ENCODE assay signal across 22 cellular contexts in genomic region chr4:107974523-107974922, GRCh38. TPM values are rescaled to one million over a fixed set of nuclear protein-coding genes. Genes with fewer than 3 reads are reported as not detected.
DNase-seq lines count a peak whose midpoint lies in the region; ATAC-seq and TF ChIP-seq lines count a peak whose summit lies in the region.
"Had no signal": no experiment of that assay in that cellular context is flagged by ENCODE, and none has a peak within 500 bp of the region (broad histone marks: within the 10 kb centered on the region; RNA-seq: fewer than 3 reads in every experiment).

No MANE protein-coding gene starts in this region.

- H3K4me3 Mint-ChIP-seq in activated CD8-positive, alpha-beta T cell treated with anti-CD3 and anti-CD28 coated beads for 36 hours: no peak overlapping the region
- no peak overlapping the region for H3K4me3 Mint-ChIP-seq in activated CD8-positive, alpha-beta T cell treated with anti-CD3 and anti-CD28 coated beads, Interleukin-2, amount 10 ng/mL, durations not matched to agents 7 days and 5 days
- no peak overlapping the region for H3K4me3 Mint-ChIP-seq in effector memory CD8-positive, alpha-beta T cell
- no peak overlapping the region for H3K4me3 Mint-ChIP-seq in natural killer cell
- H3K4me3 Mint-ChIP-seq: CD14-positive monocyte; CD4-positive, alpha-beta memory T cell; CD4-positive, CD25-positive, alpha-beta regulatory T cell had no signal

- POLR2A ChIA-PET in activated CD8-positive, alpha-beta T cell treated with anti-CD3 and anti-CD28 coated beads for 36 hours (lab: Charles Lee): no interaction called here
- POLR2A ChIA-PET in activated CD8-positive, alpha-beta T cell treated with anti-CD3 and anti-CD28 coated beads, Interleukin-2, amount 10 ng/mL, durations not matched to agents 7 days and 5 days (lab: Charles Lee): no interaction called here

- no peak overlapping the region for H3K27ac ChIP-seq in DND-41 (ENCODE audit: low read length)
- no peak overlapping the region for H3K27ac ChIP-seq in mesendoderm (ENCODE audit: low read depth, low read length)
- H3K27ac ChIP-seq: BLaER1 had no signal

- H3K18ac ChIP-seq in mesendoderm (ENCODE audit: low read length): no peak overlapping the region

- CTCF ChIA-PET in activated CD8-positive, alpha-beta T cell treated with anti-CD3 and anti-CD28 coated beads for 36 hours (lab: Charles Lee): interaction anchor here (1.0 to 1.1 kb wide), 2 partner anchors 10 to 62 kb away, joined by 3 read pairs; no protein-coding TSS in a partner anchor
- CTCF ChIA-PET in activated CD8-positive, alpha-beta T cell treated with anti-CD3 and anti-CD28 coated beads, Interleukin-2, amount 10 ng/mL, durations not matched to agents 7 days and 5 days (lab: Charles Lee): no interaction called here

- no peak overlapping the region for H3K27ac Mint-ChIP-seq in activated CD8-positive, alpha-beta T cell treated with anti-CD3 and anti-CD28 coated beads for 36 hours
- H3K27ac Mint-ChIP-seq in activated CD8-positive, alpha-beta T cell treated with anti-CD3 and anti-CD28 coated beads, Interleukin-2, amount 10 ng/mL, durations not matched to agents 7 days and 5 days: no peak overlapping the region
- peak overlapping the region in 1 of 2 donors; percentile 44 for H3K27ac Mint-ChIP-seq in effector memory CD8-positive, alpha-beta T cell
- H3K27ac Mint-ChIP-seq in natural killer cell: peak overlapping the region in 1 of 2 donors; percentile 3
- H3K27ac Mint-ChIP-seq: CD14-positive monocyte; CD4-positive, CD25-positive, alpha-beta regulatory T cell had no signal

- H4K8ac ChIP-seq in mesendoderm (ENCODE audit: low read depth, low read length): no peak overlapping the region

- H3K56ac ChIP-seq in mesendoderm (ENCODE audit: low read length): no peak overlapping the region

- no peak overlapping the region for H4K5ac ChIP-seq in mesendoderm (ENCODE audit: low read length)

- H2BK5ac ChIP-seq in mesendoderm (ENCODE audit: low read length): no peak overlapping the region

- H3K9me3 Mint-ChIP-seq in activated CD8-positive, alpha-beta T cell treated with anti-CD3 and anti-CD28 coated beads for 36 hours: no peaks in the 10 kb centered on the region
- no peaks in the 10 kb centered on the region for H3K9me3 Mint-ChIP-seq in activated CD8-positive, alpha-beta T cell treated with anti-CD3 and anti-CD28 coated beads, Interleukin-2, amount 10 ng/mL, durations not matched to agents 7 days and 5 days (ENCODE audit: insufficient read depth)
- H3K9me3 Mint-ChIP-seq in effector memory CD8-positive, alpha-beta T cell: peaks cover 0 to 3% of the 10 kb centered on the region in 2 donors
- H3K9me3 Mint-ChIP-seq in natural killer cell: peaks cover 0 to 5% of the 10 kb centered on the region in 2 donors

- ATAC-seq in activated CD8-positive, alpha-beta T cell treated with anti-CD3 and anti-CD28 coated beads for 36 hours: peak; percentile 17
- ATAC-seq in activated CD8-positive, alpha-beta T cell treated with anti-CD3 and anti-CD28 coated beads, Interleukin-2, amount 10 ng/mL, durations not matched to agents 7 days and 5 days: no peak
- ATAC-seq in DND-41 (ENCODE audit: insufficient read depth, low read depth) (peak; percentile 29; the same call in 1 of the 3 replicates), natural killer cell (peak; percentile 10 to 73 (median 65)), GM21447 (IDR thresholded peaks at IDR 0.05; ENCODE audit: unreplicated experiment) (no peak)
- peak; percentile 41 for ATAC-seq in effector memory CD8-positive, alpha-beta T cell (replicated peaks)
- ATAC-seq: GM12878 had no signal

- no peak overlapping the region for H3K23ac ChIP-seq in mesendoderm (ENCODE audit: low read length)

- H3K27me3 ChIP-seq in DND-41 (ENCODE audit: insufficient read depth, low read length, poor library complexity): no peaks in the 10 kb centered on the region
- H3K27me3 ChIP-seq in mesendoderm (ENCODE audit: insufficient read depth, low read length, poor library complexity): no peaks in the 10 kb centered on the region
- H3K27me3 ChIP-seq: BE2C, BLaER1 had no signal

- no peak overlapping the region for H3K9ac ChIP-seq in DND-41 (ENCODE audit: low read depth, low read length)
- no peak overlapping the region for H3K9ac ChIP-seq in mesendoderm (ENCODE audit: low read length)
- H3K9ac ChIP-seq: BLaER1 had no signal

- no peaks in the 10 kb centered on the region for H3K36me3 ChIP-seq in DND-41 (ENCODE audit: insufficient read depth, low read length)
- no peaks in the 10 kb centered on the region for H3K36me3 ChIP-seq in mesendoderm (ENCODE audit: control insufficient read depth, insufficient read depth, low read length)
- H3K36me3 ChIP-seq: BE2C, BLaER1 had no signal

- no peak overlapping the region for H2AK5ac ChIP-seq in mesendoderm (ENCODE audit: low read length)

- WGBS in mesendoderm (ENCODE audit: extremely low coverage, insufficient coverage, low lambda C conversion rate): no CpG with 5 or more reads among the region's 3 CpGs

- H3K36me3 Mint-ChIP-seq in activated CD8-positive, alpha-beta T cell treated with anti-CD3 and anti-CD28 coated beads for 36 hours (ENCODE audit: low read depth): no peaks in the 10 kb centered on the region
- peaks cover 2% of the 10 kb centered on the region for H3K36me3 Mint-ChIP-seq in activated CD8-positive, alpha-beta T cell treated with anti-CD3 and anti-CD28 coated beads, Interleukin-2, amount 10 ng/mL, durations not matched to agents 7 days and 5 days (ENCODE audit: low read depth)
- no peaks in the 10 kb centered on the region for H3K36me3 Mint-ChIP-seq in effector memory CD8-positive, alpha-beta T cell (ENCODE audit: insufficient read depth)
- H3K36me3 Mint-ChIP-seq in natural killer cell: no peaks in the 10 kb centered on the region
- H3K36me3 Mint-ChIP-seq: CD14-positive monocyte; CD4-positive, alpha-beta memory T cell; CD4-positive, CD25-positive, alpha-beta regulatory T cell had no signal

- no peaks in the 10 kb centered on the region for H4K20me1 ChIP-seq in DND-41 (ENCODE audit: insufficient read depth, low read length)
- H4K20me1 ChIP-seq: BLaER1 had no signal

- H3K79me2 ChIP-seq in DND-41 (ENCODE audit: insufficient read depth, low read length): no peaks in the 10 kb centered on the region
- H3K79me2 ChIP-seq in mesendoderm (ENCODE audit: control insufficient read depth, insufficient read depth, low read length): no peaks in the 10 kb centered on the region

- H2AFZ ChIP-seq in DND-41 (ENCODE audit: low read depth, low read length): no peak overlapping the region

- intact Hi-C loops in activated CD8-positive, alpha-beta T cell treated with anti-CD3 and anti-CD28 coated beads for 36 hours (cut with micrococcal nuclease): no loop called here
- intact Hi-C loops in natural killer cell (cut with micrococcal nuclease): no loop called here

- H3K4me3 ChIP-seq in DND-41 (ENCODE audit: low read depth in 1 of 2, low read length in 2 of 2) (no peak overlapping the region), mesendoderm (ENCODE audit: low read length) (no peak overlapping the region)
- H3K4me3 ChIP-seq: BLaER1, GM12878 had no signal

- no peaks in the 10 kb centered on the region for H3K4me1 ChIP-seq in DND-41 (ENCODE audit: insufficient read depth, low read length)
- H3K4me1 ChIP-seq in mesendoderm (ENCODE audit: control insufficient read depth, low read depth, low read length): no peaks in the 10 kb centered on the region
- H3K4me1 ChIP-seq: BE2C, Caco-2 had no signal

- H3K4me2 ChIP-seq in DND-41 (ENCODE audit: insufficient read depth, low read length): no peak overlapping the region
- H3K4me2 ChIP-seq in mesendoderm (ENCODE audit: low read length): no peak overlapping the region
- H3K4me2 ChIP-seq: BLaER1 had no signal

- no peaks in the 10 kb centered on the region for H3K79me1 ChIP-seq in mesendoderm (ENCODE audit: low read length)

- H3K4ac ChIP-seq in mesendoderm (ENCODE audit: low read depth, low read length): no peak overlapping the region

- H2BK120ac ChIP-seq in mesendoderm (ENCODE audit: low read depth, low read length): no peak overlapping the region

- DNase-seq in activated CD8-positive, alpha-beta T cell treated with anti-CD3 and anti-CD28 coated beads for 36 hours: peak; percentile 15
- DNase-seq in activated CD8-positive, alpha-beta T cell treated with anti-CD3 and anti-CD28 coated beads, Interleukin-2, amount 10 ng/mL, durations not matched to agents 7 days and 5 days: no peak
- no peak for DNase-seq in DND-41
- DNase-seq in effector memory CD8-positive, alpha-beta T cell: no peak
- DNase-seq in natural killer cell: no peak
- no peak for DNase-seq in effector CD4-positive, alpha-beta T cell
- no peak for DNase-seq in mesendoderm
- DNase-seq: 8988T; ACHN; BE2C; C1 segment of cervical spinal cord; Caco-2; Calu3; CD4-positive, alpha-beta memory T cell; CD4-positive, CD25-positive, alpha-beta regulatory T cell; DMS79 treated with DMSO at 0.1 percent for 48 hours; EL; GDM1 had no signal

- peaks cover 2% of the 10 kb centered on the region for H3K4me1 Mint-ChIP-seq in activated CD8-positive, alpha-beta T cell treated with anti-CD3 and anti-CD28 coated beads for 36 hours (ENCODE audit: low read depth)
- H3K4me1 Mint-ChIP-seq in activated CD8-positive, alpha-beta T cell treated with anti-CD3 and anti-CD28 coated beads, Interleukin-2, amount 10 ng/mL, durations not matched to agents 7 days and 5 days (ENCODE audit: low read depth): peaks cover 8% of the 10 kb centered on the region
- peaks cover 3 to 4% of the 10 kb centered on the region in 2 donors for H3K4me1 Mint-ChIP-seq in effector memory CD8-positive, alpha-beta T cell (ENCODE audit: low read depth in 2 of 2)
- H3K4me1 Mint-ChIP-seq in natural killer cell: peaks cover 17 to 24% of the 10 kb centered on the region in 2 donors
- H3K4me1 Mint-ChIP-seq: CD14-positive monocyte; CD4-positive, alpha-beta memory T cell had no signal

- no peaks in the 10 kb centered on the region for H3K9me3 ChIP-seq in DND-41 (ENCODE audit: insufficient read depth, low read length, severe bottlenecking)
- H3K9me3 ChIP-seq: BE2C, Caco-2 had no signal

- no peak for TF ChIP-seq CTCF in activated CD8-positive, alpha-beta T cell treated with anti-CD3 and anti-CD28 coated beads for 36 hours (IDR thresholded peaks at IDR 0.05)
- TF ChIP-seq CTCF in DND-41 (IDR thresholded peaks at IDR 0.05; ENCODE audit: borderline replicate concordance, extremely low read depth, low read length, poor library complexity, severe bottlenecking): no peak
- no peak for TF ChIP-seq CTCF in natural killer cell (IDR thresholded peaks at IDR 0.05)

- no peak overlapping the region for H2BK15ac ChIP-seq in mesendoderm (replicated peaks; ENCODE audit: low read depth)

- H3K27me3 Mint-ChIP-seq in activated CD8-positive, alpha-beta T cell treated with anti-CD3 and anti-CD28 coated beads for 36 hours: no peaks in the 10 kb centered on the region
- H3K27me3 Mint-ChIP-seq in activated CD8-positive, alpha-beta T cell treated with anti-CD3 and anti-CD28 coated beads, Interleukin-2, amount 10 ng/mL, durations not matched to agents 7 days and 5 days (ENCODE audit: low read depth): peaks cover 13% of the 10 kb centered on the region
- peaks cover 0 to 9% of the 10 kb centered on the region in 2 donors for H3K27me3 Mint-ChIP-seq in effector memory CD8-positive, alpha-beta T cell
- peaks cover 3 to 8% of the 10 kb centered on the region in 2 donors for H3K27me3 Mint-ChIP-seq in natural killer cell (ENCODE audit: low read depth in 2 of 2)
- H3K27me3 Mint-ChIP-seq: CD4-positive, CD25-positive, alpha-beta regulatory T cell had no signal

RNA-seq across cellular contexts. Expression of gene HADH, which starts 15.2 kb away (rescaled TPM):
- total RNA-seq in activated CD8-positive, alpha-beta T cell treated with anti-CD3 and anti-CD28 coated beads for 36 hours: 10 to 100 TPM; 50.3 to 50.7 TPM
- total RNA-seq in activated CD8-positive, alpha-beta T cell treated with anti-CD3 and anti-CD28 coated beads, Interleukin-2, amount 10 ng/mL, durations not matched to agents 7 days and 5 days: 10 to 100 TPM; 52.8 to 53.7 TPM
- 10 to 100 TPM in 2 of 3 donors, 1 to 10 TPM in 1; 9.1 to 16.5 (median 14.4) TPM for total RNA-seq in natural killer cell
- 37.3 TPM for polyA plus RNA-seq in mesendoderm (2013, experiment 1 of 2)
- polyA plus RNA-seq in mesendoderm (2013, experiment 2 of 2): 36.6 TPM

RNA-seq across cellular contexts. Expression of gene CYP2U1, which starts 43.2 kb away (rescaled TPM):
- 1 to 10 TPM; 2.5 to 3.1 TPM for total RNA-seq in activated CD8-positive, alpha-beta T cell treated with anti-CD3 and anti-CD28 coated beads for 36 hours
- 1 to 10 TPM; 2.9 to 3.3 TPM for total RNA-seq in activated CD8-positive, alpha-beta T cell treated with anti-CD3 and anti-CD28 coated beads, Interleukin-2, amount 10 ng/mL, durations not matched to agents 7 days and 5 days
- 1 to 10 TPM; 2.5 to 4.5 (median 3.4) TPM for total RNA-seq in natural killer cell
- polyA plus RNA-seq in mesendoderm (2013, experiment 1 of 2): 1.4 TPM
- 1.3 TPM for polyA plus RNA-seq in mesendoderm (2013, experiment 2 of 2)

Comparison
In these comparisons a context has a peak if more than half of its experiments do, and no peak if none do; other contexts are left out.
1. ATAC-seq: peak in activated CD8-positive, alpha-beta T cell treated with anti-CD3 and anti-CD28 coated beads for 36 hours (single experiment), DND-41 (single experiment), effector memory CD8-positive, alpha-beta T cell (single experiment) and natural killer cell (3 of 3); none in activated CD8-positive, alpha-beta T cell treated with anti-CD3 and anti-CD28 coated beads, Interleukin-2, amount 10 ng/mL, durations not matched to agents 7 days and 5 days (single experiment) and GM21447 (single experiment).